ENCODE assay signal across 24 cellular contexts in genomic region chr3:49283997-49284396, GRCh38.
"Had no signal": no experiment of that assay in that cellular context is flagged by ENCODE, and none has a peak within 500 bp of the region (broad histone marks: within the 10 kb centered on the region; RNA-seq: fewer than 3 reads in every experiment).

No MANE protein-coding gene starts in this region.

- H3K27me3 Mint-ChIP-seq: dendritic cell treated with granulocyte-macrophage colony-stimulating factor and Interleukin-4, amounts not matched to agents 40 ng/mL and 50 ng/mL, for 4 days; stimulated activated naive CD8-positive, alpha-beta T cell treated with anti-CD3 and anti-CD28 coated beads, Interleukin-15, Interleukin-2, amounts not matched to agents 100 ng/mL and 50 ng/mL, for 24 hours had no signal

- H3K27me3 ChIP-seq: colonic mucosa, esophagus squamous epithelium, ovary, sigmoid colon, tibial nerve, upper lobe of left lung had no signal

- H3K9me3 ChIP-seq: colonic mucosa, esophagus squamous epithelium, lower lobe of right lung, ovary, psoas muscle, sigmoid colon, thoracic aorta, tibial nerve, upper lobe of left lung had no signal

- H3K36me3 ChIP-seq: ovary had no signal

- H3K27ac ChIP-seq: colonic mucosa, esophagus squamous epithelium, lower lobe of right lung, ovary, psoas muscle, sigmoid colon, thoracic aorta, tibial nerve, upper lobe of left lung had no signal

- H3K27ac Mint-ChIP-seq: dendritic cell treated with granulocyte-macrophage colony-stimulating factor and Interleukin-4, amounts not matched to agents 40 ng/mL and 50 ng/mL, for 4 days; stimulated activated naive CD8-positive, alpha-beta T cell treated with anti-CD3 and anti-CD28 coated beads, Interleukin-15, Interleukin-2, amounts not matched to agents 100 ng/mL and 50 ng/mL, for 24 hours had no signal

- FAIRE-seq: keratinocyte, urothelium cell line had no signal

- H3K4me3 ChIP-seq: colonic mucosa, esophagus squamous epithelium, lower lobe of right lung, ovary, psoas muscle, sigmoid colon, thoracic aorta, tibial nerve, upper lobe of left lung had no signal

- H3K4me1 Mint-ChIP-seq: natural killer cell; stimulated activated effector memory CD8-positive, alpha-beta T cell treated with anti-CD3 and anti-CD28 coated beads, Interleukin-12 subunit alpha, Interleukin-12 subunit beta, amount 100 ng/mL, for 72 hours had no signal

- H3K4me3 Mint-ChIP-seq: dendritic cell treated with granulocyte-macrophage colony-stimulating factor and Interleukin-4, amounts not matched to agents 40 ng/mL and 50 ng/mL, for 4 days; natural killer cell; stimulated activated effector memory CD8-positive, alpha-beta T cell treated with anti-CD3 and anti-CD28 coated beads, Interleukin-12 subunit alpha, Interleukin-12 subunit beta, amount 100 ng/mL, for 72 hours; stimulated activated naive CD8-positive, alpha-beta T cell treated with anti-CD3 and anti-CD28 coated beads, Interleukin-15, Interleukin-2, amounts not matched to agents 100 ng/mL and 50 ng/mL, for 24 hours had no signal

- DNase-seq: colonic mucosa; effector memory CD4-positive, alpha-beta T cell; erythroblast; esophagus squamous epithelium; foreskin melanocyte; head of caudate nucleus; left ventricle myocardium superior; lower lobe of right lung; natural killer cell; occipital lobe; ovary; psoas muscle; sigmoid colon; stimulated activated CD4-positive, alpha-beta T cell treated with anti-CD3 and anti-CD28 coated beads, Interleukin-2, amount 100 ng/mL, for 24 hours; stimulated activated CD4-positive, alpha-beta T cell treated with anti-CD3 and anti-CD28 coated beads, Interleukin-4, amount 100 ng/mL, for 24 hours; upper lobe of left lung had no signal

- ATAC-seq: left ventricle myocardium superior; lower lobe of right lung; natural killer cell; psoas muscle; right cardiac atrium; stimulated activated effector memory CD8-positive, alpha-beta T cell treated with anti-CD3 and anti-CD28 coated beads, Interleukin-12 subunit alpha, Interleukin-12 subunit beta, amount 100 ng/mL, for 72 hours had no signal

- H3K4me1 ChIP-seq: colonic mucosa, sigmoid colon had no signal

- H3K9me3 Mint-ChIP-seq: dendritic cell treated with granulocyte-macrophage colony-stimulating factor and Interleukin-4, amounts not matched to agents 40 ng/mL and 50 ng/mL, for 4 days; natural killer cell; stimulated activated effector memory CD8-positive, alpha-beta T cell treated with anti-CD3 and anti-CD28 coated beads, Interleukin-12 subunit alpha, Interleukin-12 subunit beta, amount 100 ng/mL, for 72 hours; stimulated activated naive CD8-positive, alpha-beta T cell treated with anti-CD3 and anti-CD28 coated beads, Interleukin-15, Interleukin-2, amounts not matched to agents 100 ng/mL and 50 ng/mL, for 24 hours had no signal
